In the genomic region with DNA sequence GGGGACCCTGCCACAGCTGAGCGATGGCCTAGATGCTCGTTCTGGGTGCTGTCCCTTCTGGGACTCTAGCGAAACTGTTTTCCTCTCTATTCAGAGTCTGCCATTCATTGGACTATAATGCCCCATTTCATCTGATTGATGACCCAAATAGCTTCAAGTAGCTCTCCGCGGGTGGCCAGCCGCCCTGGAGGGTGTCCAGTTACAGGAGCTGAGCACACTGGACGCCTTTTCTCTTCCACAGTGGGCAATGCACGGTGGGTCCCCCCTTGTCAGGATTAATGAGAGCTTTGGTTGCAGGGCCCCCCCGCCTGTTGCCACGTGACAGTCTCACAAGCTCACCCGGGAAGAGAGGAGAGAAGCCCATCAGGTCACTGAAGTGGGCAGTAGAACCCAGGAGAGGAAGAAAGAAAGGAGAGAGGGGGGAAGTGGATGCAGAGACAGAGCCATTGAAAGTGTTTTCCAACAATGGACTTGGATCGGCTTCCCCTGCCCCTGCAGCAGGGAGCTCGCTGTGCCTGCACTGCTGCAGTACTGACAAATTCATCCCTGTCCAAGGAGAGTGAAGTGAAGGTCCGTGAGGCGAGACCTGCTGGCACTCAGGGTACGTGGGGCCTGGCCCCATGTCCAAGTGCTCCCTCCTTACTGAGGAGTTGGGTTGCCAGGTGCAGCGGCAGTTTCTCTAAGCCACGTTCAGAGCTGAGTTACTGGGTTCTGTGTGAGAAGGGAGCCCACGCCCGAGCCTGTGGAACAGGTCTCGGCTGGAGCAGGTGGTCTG, we compare ENCODE assay signal across 18 cellular contexts. TPM values are rescaled to one million over a fixed set of nuclear protein-coding genes. Genes with fewer than 3 reads are reported as not detected.
DNase-seq lines count a peak whose midpoint lies in the region; ATAC-seq, FAIRE-seq and TF ChIP-seq lines count a peak whose summit lies in the region.
"Had no signal": no experiment of that assay in that cellular context is flagged by ENCODE, and none has a peak within 500 bp of the region (broad histone marks: within the 10 kb centered on the region; RNA-seq: fewer than 3 reads in every experiment).

No MANE protein-coding gene starts in this region.

- TF ChIP-seq EP300 in H1 (IDR thresholded peaks at IDR 0.05; ENCODE audit: borderline replicate concordance in 1 of 2, low read depth in 2 of 2, low read length in 2 of 2), result no peak

- no peak overlapping the region for H3K4me3 ChIP-seq in GM23338
- no peak overlapping the region for H3K4me3 ChIP-seq in H1 (ENCODE audit: extremely low read depth in 1 of 4, insufficient read depth in 2 of 4, low read depth in 3 of 4, low read length in 4 of 4)
- H3K4me3 ChIP-seq: suprapubic skin had no signal

- 86% methylated on average over 18 of the region's 21 CpGs; no CpG with 5 or more reads in 1 of the 2 experiments for WGBS in H1 (ENCODE audit: extremely low coverage in 1 of 2, insufficient coverage in 1 of 2, insufficient read length in 1 of 2, insufficient replicate concordance in 2 of 2, low coverage in 1 of 2, low lambda C conversion rate in 2 of 2, missing lambda C conversion rate in 1 of 2), 2 experiments

- no peak overlapping the region for H3K14ac ChIP-seq in H1 (ENCODE audit: insufficient read length)

- no peaks in the 10 kb centered on the region for H3K79me1 ChIP-seq in H1 (ENCODE audit: low read depth, low read length)

- H3F3A ChIP-seq in GM23338 (replicated peaks; ENCODE audit: low read depth), result no peaks in the 10 kb centered on the region

- peak; percentile 26 for DNase-seq in GM23338 (ENCODE audit: low spot score)
- peak; percentile 73 for DNase-seq in NCI-H69 (lab: John Stamatoyannopoulos, UW)
- peak in 1 of 2 experiments; percentile 53 for DNase-seq in H1 (ENCODE audit: low read depth in 1 of 2, low spot score in 2 of 2)
- DNase-seq in nucleus accumbens (lab: John Stamatoyannopoulos, UW), result peak; percentile 11 to 93 (median 78)
- DNase-seq in DMS53 (lab: John Stamatoyannopoulos, UW), result no peak
- no peak for DNase-seq in activated T-cell treated with anti-CD3 and anti-CD28 coated beads, Interleukin-2, amount 50 U/mL, for 4 hours
- DNase-seq in AG20443 (ENCODE audit: low spot score), result no peak
- DNase-seq: activated gamma-delta T cell treated with Interleukin-2 at 50 U/mL for 16 hours; effector memory CD4-positive, alpha-beta T cell; immature natural killer cell; mesenchymal stem cell; NCI-H2029; stimulated activated CD4-positive, alpha-beta T cell treated with anti-CD3 and anti-CD28 coated beads, Interleukin-12 subunit alpha, Interleukin-12 subunit beta, amount 100 ng/mL, for 4 hours had no signal

- peak overlapping the region; percentile 61 for H3K4ac ChIP-seq in H1 (replicated peaks; ENCODE audit: insufficient read length, low read depth, low read length)

- peak; percentile 28 for ATAC-seq in GM23338
- ATAC-seq in GM21515 (IDR thresholded peaks at IDR 0.05; ENCODE audit: unreplicated experiment), result no peak
- ATAC-seq in activated T-cell treated with anti-CD3 and anti-CD28 coated beads, Interleukin-2, amount 50 U/mL, for 4 hours, result no peak

- no peak overlapping the region for H4K91ac ChIP-seq in H1 (replicated peaks; ENCODE audit: insufficient read length, low read length)

- TF ChIP-seq CTCF in GM23338 (conservative IDR thresholded peaks at IDR 0.05; ENCODE audit: low read depth in 2 of 2), result no peak
- no peak for TF ChIP-seq CTCF in H1 (IDR thresholded peaks at IDR 0.05; ENCODE audit: control extremely low read depth in 1 of 3, insufficient read depth in 1 of 3, low read depth in 1 of 3, low read length in 3 of 3)

- no peak overlapping the region for H3K4me3 Mint-ChIP-seq in GM23338
- no peak overlapping the region for H3K4me3 Mint-ChIP-seq in activated T-cell treated with anti-CD3 and anti-CD28 coated beads, Interleukin-2, amount 50 U/mL, for 4 hours
- H3K4me3 Mint-ChIP-seq: immature natural killer cell had no signal

- H3K4me1 ChIP-seq in GM23338 (ENCODE audit: insufficient read depth) (no peaks in the 10 kb centered on the region), H1 (replicated peaks in 1 of 4; ENCODE audit: control insufficient read depth in 3 of 4, insufficient read depth in 4 of 4, low read length in 3 of 4) (peaks cover 0 to 10% (median 5%) of the 10 kb centered on the region in 4 experiments; a peak in 6 of 7 replicates)
- H3K4me1 ChIP-seq: suprapubic skin had no signal

- H3K9me3 ChIP-seq in H1 (ENCODE audit: insufficient read depth in 2 of 2, low read depth in 1 of 2, low read length in 1 of 2), result no peaks in the 10 kb centered on the region
- H3K9me3 ChIP-seq: suprapubic skin had no signal

- H4K20me1 ChIP-seq in GM23338 (replicated peaks; ENCODE audit: insufficient read depth) (no peaks in the 10 kb centered on the region), H1 (replicated peaks in 1 of 2; ENCODE audit: control insufficient read depth in 1 of 2, insufficient read depth in 2 of 2, low read length in 2 of 2) (no peaks in the 10 kb centered on the region)

- H3K27ac Mint-ChIP-seq in GM23338, result no peak overlapping the region
- H3K27ac Mint-ChIP-seq: immature natural killer cell had no signal

- H4K5ac ChIP-seq in H1 (ENCODE audit: insufficient read length, low read depth, low read length), result no peak overlapping the region

- no peaks in the 10 kb centered on the region for H3K79me2 ChIP-seq in GM23338 (replicated peaks; ENCODE audit: insufficient read depth)
- no peaks in the 10 kb centered on the region for H3K79me2 ChIP-seq in H1 (ENCODE audit: control insufficient read depth in 1 of 2, insufficient read depth in 2 of 2, low read length in 2 of 2)

- peak overlapping the region; percentile 49; the same call in 1 of the 2 replicates for H2BK5ac ChIP-seq in H1 (ENCODE audit: low read depth, low read length)

- H3K36me3 Mint-ChIP-seq in GM23338 (ENCODE audit: low read depth), result no peaks in the 10 kb centered on the region
- no peaks in the 10 kb centered on the region for H3K36me3 Mint-ChIP-seq in activated T-cell treated with anti-CD3 and anti-CD28 coated beads, Interleukin-2, amount 50 U/mL, for 4 hours (ENCODE audit: insufficient read depth)
- H3K36me3 Mint-ChIP-seq: immature natural killer cell had no signal

- H3K23me2 ChIP-seq in H1 (ENCODE audit: low read depth, low read length), result no peaks in the 10 kb centered on the region

- no peak for TF ChIP-seq POLR2A in H1 (IDR thresholded peaks at IDR 0.05; ENCODE audit: control extremely low read depth in 1 of 2, low read depth in 2 of 2, low read length in 2 of 2)

- H3K56ac ChIP-seq in H1 (replicated peaks; ENCODE audit: insufficient read length, low read depth, low read length), result no peak overlapping the region

- no peak overlapping the region for H2BK120ac ChIP-seq in H1 (replicated peaks; ENCODE audit: low read depth, low read length)

- peak overlapping the region; percentile 57; the same call in 1 of the 2 replicates for H4K8ac ChIP-seq in H1 (ENCODE audit: extremely low read depth, insufficient read depth, low read length)

- H3K23ac ChIP-seq in H1 (ENCODE audit: insufficient read length), result no peak overlapping the region

- no peak for TF ChIP-seq RAD21 in H1 (IDR thresholded peaks at IDR 0.05 in 1 of 2, conservative IDR thresholded peaks at IDR 0.05 in 1 of 2; ENCODE audit: low read depth in 2 of 2, low read length in 2 of 2)

- H3K4me1 Mint-ChIP-seq in GM23338, result peaks cover 8% of the 10 kb centered on the region
- peaks cover 26% of the 10 kb centered on the region for H3K4me1 Mint-ChIP-seq in activated T-cell treated with anti-CD3 and anti-CD28 coated beads, Interleukin-2, amount 50 U/mL, for 4 hours (ENCODE audit: low read depth)

- POLR2A ChIA-PET in H1 (lab: Charles Lee; ENCODE audit: partially characterized antibody), result interaction anchor here (1.2 kb wide), 1 partner anchor 192 kb away, joined by 3 read pairs; no protein-coding TSS in a partner anchor

- H2BK20ac ChIP-seq in H1 (ENCODE audit: low read length), result no peak overlapping the region; the same call in 1 of the 2 replicates

- peak overlapping the region; percentile 26; the same call in 1 of the 2 replicates for H3K4me2 ChIP-seq in GM23338
- no peak overlapping the region for H3K4me2 ChIP-seq in H1 (ENCODE audit: insufficient read depth in 1 of 2, low read depth in 2 of 2, low read length in 2 of 2)

- CTCF ChIA-PET in H1 (lab: Charles Lee; ENCODE audit: partially characterized antibody), result interaction anchor here (0.5 to 1.9 kb wide), 4 partner anchors 22 to 70 kb away, joined by 3 to 4 read pairs (median 3); no protein-coding TSS in a partner anchor

- peak overlapping the region; percentile 92; the same call in 1 of the 2 replicates for H2BK15ac ChIP-seq in H1 (ENCODE audit: low read length)

- H3K18ac ChIP-seq in H1 (ENCODE audit: extremely low read depth, low read length), result no peak overlapping the region

- peak overlapping the region; percentile 74; the same call in 1 of the 2 replicates for H2AFZ ChIP-seq in GM23338
- H2AFZ ChIP-seq in H1 (ENCODE audit: low read length), result peak overlapping the region; percentile 76; the same call in 1 of the 2 replicates

- 0 out of 2 replicates have a peak overlapping the region, but pooled peaks have one; percentile 24 for H2AK5ac ChIP-seq in H1 (ENCODE audit: low read depth, low read length)

- FAIRE-seq in H1 (lab: Jason Lieb, UNC), result no peak

- H2BK12ac ChIP-seq in H1 (ENCODE audit: low read depth, low read length), result 0 out of 2 replicates have a peak overlapping the region, but pooled peaks have one; percentile 39

- peaks cover 6% of the 10 kb centered on the region for H3K27me3 Mint-ChIP-seq in GM23338 (ENCODE audit: insufficient read depth, low read depth, poor library complexity)
- peaks cover 4% of the 10 kb centered on the region for H3K27me3 Mint-ChIP-seq in activated T-cell treated with anti-CD3 and anti-CD28 coated beads, Interleukin-2, amount 50 U/mL, for 4 hours (ENCODE audit: low read depth)

- H3K9me2 ChIP-seq in GM23338 (ENCODE audit: insufficient read depth), result no peaks in the 10 kb centered on the region

- H3K27me3 ChIP-seq in GM23338 (ENCODE audit: insufficient read depth) (no peaks in the 10 kb centered on the region), H1 (replicated peaks in 1 of 4; ENCODE audit: control insufficient read depth in 3 of 4, extremely low read depth in 1 of 4, insufficient read depth in 3 of 4, low read length in 3 of 4) (no peaks in the 10 kb centered on the region)

- no peaks in the 10 kb centered on the region for H3K9me3 Mint-ChIP-seq in GM23338
- H3K9me3 Mint-ChIP-seq in activated T-cell treated with anti-CD3 and anti-CD28 coated beads, Interleukin-2, amount 50 U/mL, for 4 hours, result no peaks in the 10 kb centered on the region
- H3K9me3 Mint-ChIP-seq: immature natural killer cell had no signal

- H3K9ac ChIP-seq in H1 (replicated peaks in 1 of 4; ENCODE audit: extremely low read depth in 1 of 4, low read depth in 3 of 4, low read length in 3 of 4), result no peak overlapping the region

- H3K27ac ChIP-seq in GM23338 (ENCODE audit: low read depth), result no peak overlapping the region
- no peak overlapping the region for H3K27ac ChIP-seq in H1 (ENCODE audit: low read depth, low read length)
- H3K27ac ChIP-seq: suprapubic skin, VCaP had no signal

- H3K36me3 ChIP-seq in GM23338 (ENCODE audit: insufficient read depth), result no peaks in the 10 kb centered on the region
- no peaks in the 10 kb centered on the region for H3K36me3 ChIP-seq in H1 (ENCODE audit: control insufficient read depth in 2 of 4, insufficient read depth in 4 of 4, low read length in 3 of 4)
- H3K36me3 ChIP-seq: suprapubic skin had no signal

RNA-seq across cellular contexts. Expression of a gene that starts 44.8 kb away (rescaled TPM):
- 0.07 TPM in 1 of 2 replicates, not detected in the other for total RNA-seq in GM23338 (2014; rRNA removed; shearing (Covaris generic))
- polyA plus RNA-seq in GM23338 (2016; fragmentation: Nextera tagmentation; extraction: Ambion mirVana) (not detected in 2 replicates), H1 (2011; rRNA removed) (0.08 TPM in 1 of 2 replicates, not detected in the other)
- total RNA-seq in H1 (2021; fragmentation: NEBNext Ultra II Directional; extraction: Animal tissue kit (Norgen Biotek cat#: 25700)), result not detected in 2 replicates
- not detected for polyA plus RNA-seq in H1 (2011; cell fraction: cytosol; rRNA removed)
- not detected for polyA plus RNA-seq in H1 (2011; cell fraction: nucleus; rRNA removed)
- polyA plus RNA-seq in H1 (2012, experiment 1 of 2), result 0.13 TPM in 1 of 4 replicates, not detected in the others
- not detected for polyA plus RNA-seq in H1 (2012, experiment 2 of 2)
- polyA plus RNA-seq in H1 (2013, experiment 1 of 2), result not detected
- not detected for polyA plus RNA-seq in H1 (2013, experiment 2 of 2)
- polyA minus RNA-seq in H1 (2011; rRNA and poly(A)+ RNA removed), result not detected in 2 replicates
- polyA minus RNA-seq in H1 (2011; cell fraction: cytosol; rRNA and poly(A)+ RNA removed), result not detected
- polyA minus RNA-seq in H1 (2011; cell fraction: nucleus; rRNA and poly(A)+ RNA removed), result not detected
- total RNA-seq in activated T-cell treated with anti-CD3 and anti-CD28 coated beads, Interleukin-2, amount 50 U/mL, for 4 hours, result not detected
- total RNA-seq: LHCN-M2, osteocyte had no signal
- polyA plus RNA-seq: immature natural killer cell had no signal

Comparison
In these comparisons a context has a peak if more than half of its experiments do, and no peak if none do; other contexts are left out.
1. DNase-seq: peak in GM23338 (single experiment), NCI-H69 (single experiment) and nucleus accumbens (56 of 56); none in DMS53 (single experiment), activated T-cell treated with anti-CD3 and anti-CD28 coated beads, Interleukin-2, amount 50 U/mL, for 4 hours (single experiment) and AG20443 (single experiment).